Comparison of ENCODE assay signal across 9 cellular contexts in the genomic region with DNA sequence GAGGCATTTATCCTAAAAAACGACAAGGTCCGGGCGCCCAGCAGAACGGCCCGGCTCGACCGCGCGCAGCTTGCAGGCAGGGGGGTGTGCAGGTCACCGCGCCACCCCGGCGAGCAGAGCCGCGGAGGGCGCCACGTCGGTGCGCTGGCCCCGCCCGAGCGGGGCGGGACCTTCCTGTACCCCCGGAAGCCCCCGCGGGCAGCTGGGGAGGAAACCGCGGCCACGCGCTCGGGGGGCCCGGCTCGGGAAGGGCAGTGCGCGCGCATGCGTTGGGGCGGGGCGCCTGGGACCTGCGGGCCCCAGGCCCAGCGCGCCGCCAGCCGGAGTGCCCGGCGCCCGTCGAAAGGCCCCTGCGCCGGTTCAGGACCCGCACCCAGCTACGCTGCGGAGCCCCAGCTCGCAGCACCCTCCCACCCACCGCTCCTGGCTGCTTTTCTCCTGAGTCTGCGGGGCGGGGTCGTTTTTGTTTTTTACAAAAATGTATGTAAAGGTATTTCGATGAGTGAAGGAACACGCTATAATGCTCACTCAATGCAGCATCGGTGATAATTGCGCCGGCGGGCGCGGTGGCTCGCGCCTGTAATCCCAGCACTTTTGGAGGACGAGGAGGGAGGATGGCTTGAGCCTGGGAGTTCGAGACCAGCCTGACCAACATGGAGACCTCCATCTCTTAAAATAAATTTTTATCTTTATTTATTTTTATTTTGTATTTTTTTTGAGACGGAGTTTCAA. TPM values are rescaled to one million over a fixed set of nuclear protein-coding genes. Genes with fewer than 3 reads are reported as not detected.
DNase-seq lines count a peak whose midpoint lies in the region; ATAC-seq, FAIRE-seq and TF ChIP-seq lines count a peak whose summit lies in the region.
"Had no signal": no experiment of that assay in that cellular context is flagged by ENCODE, and none has a peak within 500 bp of the region (broad histone marks: within the 10 kb centered on the region; RNA-seq: fewer than 3 reads in every experiment).

No MANE protein-coding gene starts in this region.

- peak; percentile 75 for ATAC-seq in HG02884 (IDR thresholded peaks at IDR 0.05; ENCODE audit: unreplicated experiment)
- ATAC-seq in activated B cell treated with CpG ODN at 0.5 μM for 24 hours (ENCODE audit: low read depth), result peak; percentile 94
- ATAC-seq in central memory CD8-positive, alpha-beta T cell (replicated peaks; ENCODE audit: extremely low read depth, poor library complexity, severe bottlenecking), result peak; percentile 89
- peak; percentile 86 for ATAC-seq in left lobe of liver

- DNase-seq in GM12891 (ENCODE audit: insufficient read length, low spot score) (peak; percentile 89), activated B cell treated with CpG ODN at 0.5 μM for 24 hours (peak; percentile 85), left lobe of liver (ENCODE audit: low spot score) (peak; percentile 62), H4 (ENCODE audit: low spot score) (no peak), NCI-H1105 treated with DMSO at 0.1 percent for 48 hours (lab: John Stamatoyannopoulos, UW) (no peak)
- DNase-seq in central memory CD8-positive, alpha-beta T cell (ENCODE audit: low spot score in 2 of 2), result peak; percentile 77 to 79
- DNase-seq in stimulated activated CD4-positive, alpha-beta T cell treated with anti-CD3 and anti-CD28 coated beads, Interleukin-4, amount 100 ng/mL, for 4 hours, result peak; percentile 84 to 88

- CTCF ChIA-PET in activated B cell treated with CpG ODN at 0.5 μM for 24 hours (lab: Charles Lee), result interaction anchor here (1.2 kb wide), 1 partner anchor 50 kb away, joined by 5 read pairs; no protein-coding TSS in a partner anchor

- H3K4me1 Mint-ChIP-seq in activated B cell treated with CpG ODN at 0.5 μM for 24 hours, result peaks cover 21% of the 10 kb centered on the region
- H3K4me1 Mint-ChIP-seq in central memory CD8-positive, alpha-beta T cell, result peaks cover 6% of the 10 kb centered on the region

- TF ChIP-seq CTCF in activated B cell treated with CpG ODN at 0.5 μM for 24 hours (IDR thresholded peaks at IDR 0.05), result no peak

- no peaks in the 10 kb centered on the region for H3K36me3 Mint-ChIP-seq in activated B cell treated with CpG ODN at 0.5 μM for 24 hours (ENCODE audit: low read depth)
- peaks cover 5% of the 10 kb centered on the region for H3K36me3 Mint-ChIP-seq in central memory CD8-positive, alpha-beta T cell (ENCODE audit: insufficient read depth)

- no peaks in the 10 kb centered on the region for H3K9me3 Mint-ChIP-seq in activated B cell treated with CpG ODN at 0.5 μM for 24 hours
- H3K9me3 Mint-ChIP-seq in central memory CD8-positive, alpha-beta T cell, result no peaks in the 10 kb centered on the region

- peak; percentile 70 for TF ChIP-seq POLR2A in GM12891 (IDR thresholded peaks at IDR 0.05; ENCODE audit: low read depth, low read length)

- peak overlapping the region; percentile 32 for H3K27ac Mint-ChIP-seq in activated B cell treated with CpG ODN at 0.5 μM for 24 hours
- peak overlapping the region; percentile 61 for H3K27ac Mint-ChIP-seq in central memory CD8-positive, alpha-beta T cell (ENCODE audit: low read depth)

- no peaks in the 10 kb centered on the region for H3K27me3 Mint-ChIP-seq in activated B cell treated with CpG ODN at 0.5 μM for 24 hours
- no peaks in the 10 kb centered on the region for H3K27me3 Mint-ChIP-seq in central memory CD8-positive, alpha-beta T cell

- peak; percentile 92 for FAIRE-seq in GM12891 (lab: Jason Lieb, UNC)
- FAIRE-seq: TTC549 had no signal

- POLR2A ChIA-PET in activated B cell treated with CpG ODN at 0.5 μM for 24 hours (lab: Charles Lee), result interaction anchor here (0.6 to 1.2 kb wide), 5 partner anchors 9 to 85 kb away, joined by 3 to 5 read pairs (median 3); no protein-coding TSS in a partner anchor

- intact Hi-C loops in activated B cell treated with CpG ODN at 0.5 μM for 24 hours (cut with micrococcal nuclease), result no loop called here

- peak overlapping the region; percentile 72 for H3K4me3 Mint-ChIP-seq in activated B cell treated with CpG ODN at 0.5 μM for 24 hours
- peak overlapping the region; percentile 62 for H3K4me3 Mint-ChIP-seq in central memory CD8-positive, alpha-beta T cell

TF ChIP-seq in GM12891, 5 proteins besides CTCF, POLR2A, EP300 and RAD21:
- TF ChIP-seq SPI1 (IDR thresholded peaks at IDR 0.05; ENCODE audit: low read depth, low read length), result no peak
- no peak for TF ChIP-seq TAF1 (IDR thresholded peaks at IDR 0.05; ENCODE audit: low read depth, low read length)
- no peak for TF ChIP-seq POLR2AphosphoS5 (IDR thresholded peaks at IDR 0.05; ENCODE audit: low read depth, low read length)
- TF ChIP-seq POU2F2 (IDR thresholded peaks at IDR 0.05; ENCODE audit: low read depth, low read length), result peak; percentile 40; the same call in 1 of the 2 replicates
- TF ChIP-seq PAX5 (IDR thresholded peaks at IDR 0.05; ENCODE audit: insufficient read depth, low read length, severe bottlenecking), result peak; percentile 19
TF ChIP-seq in GM12891: peak in this region for 2.

RNA-seq across cellular contexts. Expression of a gene that starts 47.7 kb away (rescaled TPM):
- polyA plus RNA-seq in GM12891 (2012; ENCODE audit: low read depth, missing spikeins), result 11.1 TPM
- total RNA-seq in activated B cell treated with CpG ODN at 0.5 μM for 24 hours, result 3.2 and 4.4 TPM in 2 replicates
- 0.33 TPM for total RNA-seq in left lobe of liver
- total RNA-seq in H4 (2014; rRNA removed; shearing (Covaris generic)), result not detected in 2 replicates

Comparison
In these comparisons a context has a peak if more than half of its experiments do, and no peak if none do; other contexts are left out.
1. DNase-seq: peak in GM12891 (single experiment), activated B cell treated with CpG ODN at 0.5 μM for 24 hours (single experiment), central memory CD8-positive, alpha-beta T cell (2 of 2), left lobe of liver (single experiment) and stimulated activated CD4-positive, alpha-beta T cell treated with anti-CD3 and anti-CD28 coated beads, Interleukin-4, amount 100 ng/mL, for 4 hours (2 of 2); none in H4 (single experiment) and NCI-H1105 treated with DMSO at 0.1 percent for 48 hours (single experiment).
2. Peak in every context shown above with its lines, with median percentiles within 50 percentile points of each other: ATAC-seq.